Comparison of ENCODE assay signal across 12 cellular contexts in genomic region chr9:72442212-72442607, GRCh38.
DNase-seq lines count a peak whose midpoint lies in the region; ATAC-seq and TF ChIP-seq lines count a peak whose summit lies in the region.
"Had no signal": no experiment of that assay in that cellular context is flagged by ENCODE, and none has a peak within 500 bp of the region (broad histone marks: within the 10 kb centered on the region; RNA-seq: fewer than 3 reads in every experiment).

No MANE protein-coding gene starts in this region.

- no peaks in the 10 kb centered on the region for H3K79me2 ChIP-seq in mammary epithelial cell (ENCODE audit: insufficient read depth, low read length)

- ATAC-seq in left colon (peak; percentile 75), HG03469 (IDR thresholded peaks at IDR 0.05; ENCODE audit: unreplicated experiment) (no peak), HG03432 (IDR thresholded peaks at IDR 0.05; ENCODE audit: unreplicated experiment) (no peak)

- in situ Hi-C loops in mammary epithelial cell (cut with MboI; ENCODE audit: low sequenced_read_pairs in 2 of 2), result no loop called here

- intact Hi-C loops in mammary epithelial cell (cut with micrococcal nuclease), result loop anchor here (1.0 to 10.0 kb wide), 6 partner anchors 35 to 383 kb away; partner anchors contain the start of gene ZFAND5
- intact Hi-C loops in left colon (cut with DNase I, micrococcal nuclease), result no loop called here

- CTCF ChIA-PET in mammary epithelial cell (lab: Charles Lee; ENCODE audit: low non-redundant PET), result no interaction called here

- peaks cover 22% of the 10 kb centered on the region for H3K4me1 ChIP-seq in HUES6 (ENCODE audit: control insufficient read depth, insufficient read depth, low read length)
- peaks cover 41% of the 10 kb centered on the region for H3K4me1 ChIP-seq in mammary epithelial cell (ENCODE audit: insufficient read depth, low read length)

- DNase-seq in AG10803 (ENCODE audit: low read depth) (peak; percentile 90), mammary epithelial cell (peak; percentile 75), left colon (no peak), NCI-H345 (lab: John Stamatoyannopoulos, UW) (no peak), NCI-H524 (lab: John Stamatoyannopoulos, UW) (no peak)
- DNase-seq: DMS79 treated with DMSO at 0.1 percent for 48 hours, NCI-H446 treated with DMSO at 0.1 percent for 48 hours, retina, stomach had no signal

- H3K9ac ChIP-seq in HUES6 (ENCODE audit: low read length) (peak overlapping the region; percentile 27), mammary epithelial cell (ENCODE audit: insufficient read depth, low read length) (no peak overlapping the region)

- dilution Hi-C loops in mammary epithelial cell (cut with HindIII; ENCODE audit: low sequenced_read_pairs), result no loop called here

- no peaks in the 10 kb centered on the region for H4K20me1 ChIP-seq in mammary epithelial cell (ENCODE audit: insufficient read depth, low read length)

- H3K9me3 ChIP-seq in HUES6 (ENCODE audit: control insufficient read depth, insufficient read depth, low read depth, low read length), result no peaks in the 10 kb centered on the region
- H3K9me3 ChIP-seq in mammary epithelial cell (replicated peaks; ENCODE audit: insufficient read depth, low read length), result no peaks in the 10 kb centered on the region
- H3K9me3 ChIP-seq: stomach had no signal

- H3K27me3 ChIP-seq in HUES6 (ENCODE audit: control insufficient read depth, insufficient read depth, low read length) (no peaks in the 10 kb centered on the region), mammary epithelial cell (ENCODE audit: insufficient read depth, low read length) (no peaks in the 10 kb centered on the region)
- H3K27me3 ChIP-seq: stomach had no signal

- H3K36me3 ChIP-seq in HUES6 (ENCODE audit: control insufficient read depth, insufficient read depth, low read length) (no peaks in the 10 kb centered on the region), mammary epithelial cell (ENCODE audit: insufficient read depth, low read length) (no peaks in the 10 kb centered on the region)
- H3K36me3 ChIP-seq: stomach had no signal

- WGBS in mammary epithelial cell (ENCODE audit: low coverage, missing lambda C conversion rate), result 0% methylated on average over 2 of the region's 2 CpGs

- H3K4me3 ChIP-seq in AG10803 (ENCODE audit: low read length), result no peak overlapping the region
- no peak overlapping the region for H3K4me3 ChIP-seq in HUES6 (ENCODE audit: low read depth, low read length)
- no peak overlapping the region for H3K4me3 ChIP-seq in mammary epithelial cell (replicated peaks in 1 of 3; ENCODE audit: insufficient read depth in 1 of 3, low read depth in 2 of 3, low read length in 3 of 3)
- H3K4me3 ChIP-seq: stomach had no signal

- peak overlapping the region; percentile 34 for H2AFZ ChIP-seq in mammary epithelial cell (ENCODE audit: low read depth, low read length)

- peak overlapping the region; percentile 74 for H3K4me2 ChIP-seq in mammary epithelial cell (ENCODE audit: insufficient read depth, low read depth, low read length)

- no peak for TF ChIP-seq CTCF in AG10803 (conservative IDR thresholded peaks at IDR 0.05; ENCODE audit: low read length)
- no peak for TF ChIP-seq CTCF in mammary epithelial cell (conservative IDR thresholded peaks at IDR 0.05 in 1 of 2, IDR thresholded peaks at IDR 0.05 in 1 of 2; ENCODE audit: extremely low read depth in 1 of 2, insufficient read depth in 1 of 2, low read depth in 1 of 2, low read length in 2 of 2)

- H3K27ac ChIP-seq in HUES6 (ENCODE audit: low read depth, low read length), result peak overlapping the region; percentile 28; the same call in 1 of the 2 replicates
- H3K27ac ChIP-seq in mammary epithelial cell (ENCODE audit: insufficient read depth, low read depth, low read length), result peak overlapping the region; percentile 75

- no TSS peak for BruUV-seq in mammary epithelial cell (replicated peaks; lab: Mats Ljungman, UMichigan)

Comparison
In these comparisons a context has a peak if more than half of its experiments do, and no peak if none do; other contexts are left out.
1. DNase-seq: peak in AG10803 (single experiment) and mammary epithelial cell (single experiment); none in left colon (0 of 2), NCI-H345 (single experiment) and NCI-H524 (0 of 2).